ENCODE assay signal across 9 cellular contexts in the genomic region with DNA sequence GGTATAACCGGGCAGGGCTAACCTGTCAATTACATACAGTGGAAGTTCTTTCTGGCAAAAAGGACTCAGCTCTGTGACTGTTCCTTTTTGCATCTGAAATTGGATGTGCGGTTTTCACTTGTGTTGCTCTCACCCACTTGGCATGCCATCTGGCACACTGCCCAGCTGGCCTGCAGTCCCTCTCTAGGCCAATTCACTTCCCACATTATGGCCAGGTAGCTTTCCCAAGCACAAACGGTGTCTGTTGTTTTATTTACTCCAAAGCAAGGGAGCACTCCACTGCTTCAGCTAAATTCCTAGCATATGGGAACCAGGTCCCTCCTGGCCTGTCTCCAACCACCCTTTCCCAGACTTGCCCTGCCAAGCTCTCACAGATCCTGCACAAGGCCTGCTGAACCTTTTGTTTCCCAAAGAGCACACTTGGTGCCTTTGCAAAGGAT.
DNase-seq lines count a peak whose midpoint lies in the region; ATAC-seq, FAIRE-seq and TF ChIP-seq lines count a peak whose summit lies in the region.
"Had no signal": no experiment of that assay in that cellular context is flagged by ENCODE, and none has a peak within 500 bp of the region (broad histone marks: within the 10 kb centered on the region; RNA-seq: fewer than 3 reads in every experiment).

No MANE protein-coding gene starts in this region.

- H3K9me3 ChIP-seq in fibroblast of lung (ENCODE audit: control insufficient read depth, insufficient read depth, low read depth, low read length) = no peaks in the 10 kb centered on the region

- no peak for FAIRE-seq in GM12892 (lab: Jason Lieb, UNC)

- no peak overlapping the region for H3K9ac ChIP-seq in fibroblast of lung (ENCODE audit: insufficient read depth, low read length)

- H2AFZ ChIP-seq in fibroblast of lung (ENCODE audit: low read length) = no peak overlapping the region

- no peaks in the 10 kb centered on the region for H3K79me2 ChIP-seq in fibroblast of lung (ENCODE audit: control insufficient read depth, insufficient read depth, low read length)

- TF ChIP-seq CTCF in fibroblast of lung (conservative IDR thresholded peaks at IDR 0.05 in 1 of 2, IDR thresholded peaks at IDR 0.05 in 1 of 2; ENCODE audit: low read depth in 1 of 2, low read length in 2 of 2) = no peak
- no peak for TF ChIP-seq CTCF in retinal pigment epithelial cell (conservative IDR thresholded peaks at IDR 0.05; ENCODE audit: low read depth, low read length)

- no peak overlapping the region for H3K27ac ChIP-seq in fibroblast of lung (ENCODE audit: insufficient read depth, low read length)

- no peak for TF ChIP-seq POLR2A in GM12892 (IDR thresholded peaks at IDR 0.05; ENCODE audit: low read depth, low read length)

- H3K4me1 ChIP-seq in fibroblast of lung (ENCODE audit: control insufficient read depth, extremely low read depth, insufficient read depth, low read length) = no peaks in the 10 kb centered on the region

- H3K4me3 ChIP-seq in fibroblast of lung (replicated peaks in 1 of 4; ENCODE audit: control extremely low read depth in 1 of 4, insufficient read depth in 1 of 4, low read depth in 3 of 4, low read length in 4 of 4) (no peak overlapping the region), retinal pigment epithelial cell (ENCODE audit: low read length) (no peak overlapping the region)

- no peaks in the 10 kb centered on the region for H4K20me1 ChIP-seq in fibroblast of lung (ENCODE audit: control insufficient read depth, extremely low read depth, insufficient read depth, low read length)

- no peak overlapping the region for H3K4me2 ChIP-seq in fibroblast of lung (ENCODE audit: extremely low read depth, insufficient read depth, low read length)

- no peaks in the 10 kb centered on the region for H3K27me3 ChIP-seq in fibroblast of lung (ENCODE audit: control insufficient read depth, insufficient read depth, low read length)

- no peaks in the 10 kb centered on the region for H3K36me3 ChIP-seq in fibroblast of lung (ENCODE audit: control insufficient read depth, insufficient read depth, low read length)

- ATAC-seq in GM21447 (IDR thresholded peaks at IDR 0.05; ENCODE audit: unreplicated experiment) (no peak), HG03095 (IDR thresholded peaks at IDR 0.05; ENCODE audit: unreplicated experiment) (no peak)

- DNase-seq in HS-27A (ENCODE audit: low read depth) (peak; percentile 11), NCI-H774 (lab: John Stamatoyannopoulos, UW) (peak; percentile 8), fibroblast of lung (ENCODE audit: low read depth in 2 of 2) (peak; percentile 37 to 75), retinal pigment epithelial cell (ENCODE audit: low read depth) (peak; percentile 53), COLO829 (ENCODE audit: low spot score) (no peak), GM12892 (ENCODE audit: insufficient read length) (no peak)
- DNase-seq: occipital lobe had no signal

Comparison
In these comparisons a context has a peak if more than half of its experiments do, and no peak if none do; other contexts are left out.
1. DNase-seq: peak in HS-27A (single experiment), NCI-H774 (single experiment), fibroblast of lung (2 of 2) and retinal pigment epithelial cell (single experiment); none in COLO829 (single experiment) and GM12892 (single experiment).